In the genomic region with DNA sequence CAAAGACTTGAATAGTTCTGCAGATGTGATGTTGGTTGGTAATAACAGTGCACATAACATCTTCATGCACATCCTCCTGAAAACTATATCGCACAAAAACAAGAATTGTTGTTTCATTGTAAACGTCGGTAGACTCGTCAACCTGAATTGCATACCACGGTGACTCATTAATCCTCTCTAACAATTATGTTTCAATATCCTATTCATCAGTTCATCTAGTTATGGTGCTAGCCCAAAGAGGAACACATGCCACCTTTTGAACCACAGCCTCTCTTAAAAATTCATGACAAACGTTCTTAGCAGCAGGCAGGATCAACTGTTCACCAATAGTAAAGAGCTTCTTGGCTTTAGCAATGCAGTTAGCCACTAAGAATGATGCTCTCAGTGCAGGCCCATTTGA, we compare ENCODE assay signal across 18 cellular contexts. TPM values are rescaled to one million over a fixed set of nuclear protein-coding genes. Genes with fewer than 3 reads are reported as not detected.
DNase-seq lines count a peak whose midpoint lies in the region; ATAC-seq, FAIRE-seq and TF ChIP-seq lines count a peak whose summit lies in the region.
"Had no signal": no experiment of that assay in that cellular context is flagged by ENCODE, and none has a peak within 500 bp of the region (broad histone marks: within the 10 kb centered on the region; RNA-seq: fewer than 3 reads in every experiment).

No MANE protein-coding gene starts in this region.

- H3K27ac Mint-ChIP-seq in T-helper 17 cell, result no peak overlapping the region
- H3K27ac Mint-ChIP-seq: CD4-positive, alpha-beta memory T cell; GM23338; H9 had no signal

- FAIRE-seq in bronchial epithelial cell (lab: Jason Lieb, UNC), result peak; percentile 72
- FAIRE-seq: G401.6, GM19239 had no signal

- ATAC-seq in esophagus mucosa (peak; percentile 70), HG03039 (IDR thresholded peaks at IDR 0.05; ENCODE audit: unreplicated experiment) (no peak), T-helper 17 cell (no peak)
- ATAC-seq: GM23338, HCT116 had no signal

- H3K4me3 Mint-ChIP-seq in T-helper 17 cell, result no peak overlapping the region
- H3K4me3 Mint-ChIP-seq: CD4-positive, alpha-beta memory T cell; GM23338; H9 had no signal

- H3K4me1 Mint-ChIP-seq in T-helper 17 cell, result peaks cover 2% of the 10 kb centered on the region
- H3K4me1 Mint-ChIP-seq: GM23338, H9 had no signal

- peaks cover 6% of the 10 kb centered on the region for H3K27me3 Mint-ChIP-seq in T-helper 17 cell

- no peaks in the 10 kb centered on the region for H3K27me3 ChIP-seq in bronchial epithelial cell (ENCODE audit: control insufficient read depth, insufficient read depth, low read length)

- no peaks in the 10 kb centered on the region for H3K9me3 ChIP-seq in T-helper 17 cell (ENCODE audit: control insufficient read depth, low read length, poor library complexity, severe bottlenecking)

- peak; percentile 29 for DNase-seq in HT1080 (ENCODE audit: low read depth)
- DNase-seq in bronchial epithelial cell (ENCODE audit: low read depth), result peak; percentile 67
- DNase-seq in superior temporal gyrus (ENCODE audit: extremely low spot score), result peak; percentile 1
- no peak for DNase-seq in stimulated activated CD8-positive, alpha-beta memory T cell treated with anti-CD3 and anti-CD28 coated beads, Interleukin-4, amount 100 ng/mL, for 48 hours
- no peak for DNase-seq in T-helper 17 cell
- DNase-seq: C1 segment of cervical spinal cord; Calu3; CD4-positive, alpha-beta memory T cell; COR-L47; DMS53; DND-41; H9 had no signal

- no peak overlapping the region for H3K4me3 ChIP-seq in bronchial epithelial cell (ENCODE audit: low read depth, low read length)
- H3K4me3 ChIP-seq: GM23338 had no signal

- H3K36me3 ChIP-seq in bronchial epithelial cell (ENCODE audit: control insufficient read depth, insufficient read depth, low read length), result no peaks in the 10 kb centered on the region

- no peak for TF ChIP-seq CTCF in bronchial epithelial cell (IDR thresholded peaks at IDR 0.05; ENCODE audit: insufficient read depth, low read length, severe bottlenecking)

- no peaks in the 10 kb centered on the region for H3K36me3 Mint-ChIP-seq in T-helper 17 cell (ENCODE audit: low read depth)
- H3K36me3 Mint-ChIP-seq: CD4-positive, alpha-beta memory T cell had no signal

RNA-seq across cellular contexts. Expression of a gene that starts 25.0 kb away (rescaled TPM):
- 20.4 and 25.4 TPM in 2 replicates for total RNA-seq in HT1080 (2014; rRNA removed; shearing (Covaris generic))
- polyA plus RNA-seq in HT1080 (2015; cell fraction: cytosol; rRNA removed), result 9.7 and 10.9 TPM in 2 replicates
- polyA plus RNA-seq in HT1080 (2015; cell fraction: nucleus; rRNA removed), result 29.8 and 32.1 TPM in 2 replicates
- 45.0 and 73.2 TPM in 2 replicates for total RNA-seq in bronchial epithelial cell
- 124 TPM for total RNA-seq in esophagus mucosa
- 10 to 100 TPM; 61.0 to 62.4 TPM for total RNA-seq in T-helper 17 cell

RNA-seq across cellular contexts. Expression of a gene that starts 60.0 kb away (rescaled TPM):
- total RNA-seq in HT1080 (2014; rRNA removed; shearing (Covaris generic)), result 39.7 and 44.9 TPM in 2 replicates
- polyA plus RNA-seq in HT1080 (2015; cell fraction: cytosol; rRNA removed), result 34.5 and 36.8 TPM in 2 replicates
- polyA plus RNA-seq in HT1080 (2015; cell fraction: nucleus; rRNA removed), result 20.8 and 27.9 TPM in 2 replicates
- 56.6 and 76.0 TPM in 2 replicates for total RNA-seq in bronchial epithelial cell
- total RNA-seq in esophagus mucosa, result 19.9 TPM
- 10 to 100 TPM; 27.7 to 29.8 TPM for total RNA-seq in T-helper 17 cell

Comparison
In these comparisons a context has a peak if more than half of its experiments do, and no peak if none do; other contexts are left out.
1. DNase-seq: peak in HT1080 (single experiment), bronchial epithelial cell (single experiment) and superior temporal gyrus (single experiment); none in stimulated activated CD8-positive, alpha-beta memory T cell treated with anti-CD3 and anti-CD28 coated beads, Interleukin-4, amount 100 ng/mL, for 48 hours (single experiment) and T-helper 17 cell (0 of 3).